In the genomic region with DNA sequence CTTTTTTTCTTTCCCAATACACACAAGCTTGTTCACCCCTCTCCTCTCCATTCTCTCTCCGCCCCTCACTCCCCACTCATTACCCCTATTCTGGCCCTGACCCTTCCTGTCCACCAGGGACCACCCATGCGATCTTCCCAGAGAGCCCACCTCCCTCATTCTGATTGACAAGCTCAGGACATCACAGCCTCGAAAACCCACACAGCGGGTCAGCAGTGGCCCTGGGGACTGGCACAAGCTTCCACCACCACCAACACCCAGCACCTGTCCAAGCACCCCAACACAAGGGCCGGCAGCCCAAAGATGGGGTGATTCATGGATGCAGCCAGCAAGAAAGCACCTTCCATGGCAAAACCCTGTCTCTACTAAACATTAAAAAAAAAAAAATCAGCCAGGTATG, we compare ENCODE assay signal across 15 cellular contexts.
"Had no signal": no experiment of that assay in that cellular context is flagged by ENCODE, and none has a peak within 500 bp of the region (broad histone marks: within the 10 kb centered on the region; RNA-seq: fewer than 3 reads in every experiment).

No MANE protein-coding gene starts in this region.

- H3K4me3 Mint-ChIP-seq: activated T-helper 1 cell treated with anti-CD3 and anti-CD28 coated beads, Interleukin-12 subunit alpha, Interleukin-12 subunit beta, Interleukin-2, Interleukin-4 antibody, amounts not matched to agents 30 ng/mL and 10 ng/mL and 1 ng/mL, durations not matched to agents 14 hours and 24 hours and 36 hours; natural killer cell; stimulated activated naive CD8-positive, alpha-beta T cell treated with anti-CD3 and anti-CD28 coated beads, Interleukin-15, amount 100 ng/mL, for 72 hours; T-helper 1 cell treated with Interleukin-12 subunit alpha and Interleukin-12 subunit beta and Interleukin-4 antibody, amounts not matched to agents 30 μg/mL and 1 μg/mL, for 36 hours; type B pancreatic cell had no signal

- DNase-seq: activated CD4-positive, alpha-beta T cell treated with anti-CD3 and anti-CD28 coated beads for 1 hour; activated gamma-delta T cell treated with Interleukin-2 at 50 U/mL for 16 hours; activated T-cell treated with anti-CD3 and anti-CD28 coated beads for 4 hours; amniotic stem cell; dermis blood vessel endothelial cell; effector memory CD4-positive, alpha-beta T cell; mesenchymal stem cell; natural killer cell; posterior cingulate gyrus; retina; stimulated activated naive CD8-positive, alpha-beta T cell treated with anti-CD3 and anti-CD28 coated beads, Interleukin-15, amount 100 ng/mL, for 72 hours had no signal

- H3K9me3 Mint-ChIP-seq: natural killer cell had no signal

- ATAC-seq: activated naive CD4-positive, alpha-beta T cell treated with anti-CD3 and anti-CD28 coated beads, Interleukin-2, amount 50 U/mL, for 72 hours; natural killer cell; stimulated activated naive CD8-positive, alpha-beta T cell treated with anti-CD3 and anti-CD28 coated beads, Interleukin-15, amount 100 ng/mL, for 72 hours had no signal

- H3K27ac Mint-ChIP-seq: activated naive CD4-positive, alpha-beta T cell treated with anti-CD3 and anti-CD28 coated beads, Interleukin-2, amount 50 U/mL, for 72 hours; activated T-helper 1 cell treated with anti-CD3 and anti-CD28 coated beads, Interleukin-12 subunit alpha, Interleukin-12 subunit beta, Interleukin-2, Interleukin-4 antibody, amounts not matched to agents 30 ng/mL and 10 ng/mL and 1 ng/mL, durations not matched to agents 14 hours and 24 hours and 36 hours; T-helper 1 cell treated with Interleukin-12 subunit alpha and Interleukin-12 subunit beta and Interleukin-4 antibody, amounts not matched to agents 30 μg/mL and 1 μg/mL, for 36 hours; type B pancreatic cell had no signal

- H3K27me3 Mint-ChIP-seq: stimulated activated naive CD8-positive, alpha-beta T cell treated with anti-CD3 and anti-CD28 coated beads, Interleukin-15, amount 100 ng/mL, for 72 hours; type B pancreatic cell had no signal

- H3K36me3 Mint-ChIP-seq: natural killer cell, type B pancreatic cell had no signal
